Comparison of ENCODE assay signal across 9 cellular contexts in the genomic region with DNA sequence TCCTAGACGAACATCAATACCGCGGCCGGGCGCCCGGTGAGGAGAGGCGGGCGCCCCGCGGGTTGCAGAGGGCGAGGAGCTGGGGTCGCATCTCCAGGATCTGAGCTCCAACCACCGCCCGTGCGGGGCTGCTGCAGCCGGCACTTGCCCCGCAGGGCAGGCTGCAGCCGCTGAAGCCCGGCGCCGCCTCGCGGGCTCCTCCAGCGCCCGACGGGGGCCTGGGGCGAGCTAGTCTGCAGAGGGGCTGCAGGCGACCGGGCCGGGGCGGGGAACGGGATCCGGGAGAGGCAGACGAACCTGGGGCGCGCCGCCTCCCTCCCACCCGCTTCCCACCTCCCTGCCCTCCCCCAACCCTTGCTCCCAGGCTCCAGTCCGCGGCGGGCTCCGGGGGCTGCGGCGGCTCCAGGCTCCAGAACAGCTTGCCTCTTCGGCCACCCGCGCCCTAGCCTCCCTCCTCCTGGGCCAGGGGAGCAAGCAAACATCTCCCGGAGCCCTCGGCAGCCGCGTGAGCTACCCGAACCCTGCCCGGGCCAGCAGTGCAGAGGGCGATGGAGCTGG. TPM values are rescaled to one million over a fixed set of nuclear protein-coding genes. Genes with fewer than 3 reads are reported as not detected.
DNase-seq lines count a peak whose midpoint lies in the region; TF ChIP-seq lines count a peak whose summit lies in the region.
"Had no signal": no experiment of that assay in that cellular context is flagged by ENCODE, and none has a peak within 500 bp of the region (broad histone marks: within the 10 kb centered on the region; RNA-seq: fewer than 3 reads in every experiment).

No MANE protein-coding gene starts in this region.

- peaks cover 20% of the 10 kb centered on the region for H3K4me1 ChIP-seq in smooth muscle cell (ENCODE audit: low read depth)

- H2AFZ ChIP-seq in smooth muscle cell (ENCODE audit: low read depth) = peak overlapping the region; percentile 85

- peaks cover 16% of the 10 kb centered on the region for H3K27me3 ChIP-seq in smooth muscle cell (ENCODE audit: low read depth)

- H3K4me3 ChIP-seq in iPS-11a (ENCODE audit: low read depth, low read length) = peak overlapping the region; percentile 61
- peak overlapping the region; percentile 78 for H3K4me3 ChIP-seq in smooth muscle cell

- H3K9ac ChIP-seq in smooth muscle cell (ENCODE audit: low read depth) = peak overlapping the region; percentile 78

- H3K4me2 ChIP-seq in smooth muscle cell = peak overlapping the region; percentile 98

- peak overlapping the region; percentile 86 for H3K27ac ChIP-seq in smooth muscle cell (ENCODE audit: low read depth)
- H3K27ac ChIP-seq: 22Rv1 had no signal

- H3K36me3 ChIP-seq in smooth muscle cell (ENCODE audit: low read depth) = no peaks in the 10 kb centered on the region

- TF ChIP-seq CTCF in smooth muscle cell (IDR thresholded peaks at IDR 0.05; ENCODE audit: borderline replicate concordance, insufficient read depth, poor library complexity, severe bottlenecking) = no peak

- 2% methylated on average over 31 of the region's 54 CpGs for WGBS in smooth muscle cell (ENCODE audit: low lambda C conversion rate)

- H4K20me1 ChIP-seq in smooth muscle cell (ENCODE audit: low read depth) = peaks cover 22% of the 10 kb centered on the region

- peaks cover 41% of the 10 kb centered on the region for H3K79me2 ChIP-seq in smooth muscle cell (ENCODE audit: low read depth)

- H3F3A ChIP-seq in smooth muscle cell (ENCODE audit: low read depth) = peaks cover 10% of the 10 kb centered on the region

- DNase-seq in DMS 273 (lab: John Stamatoyannopoulos, UW; ENCODE audit: unreplicated experiment) = peak; percentile 70
- DNase-seq in DMS 273 treated with DMSO at 0.1 percent for 48 hours (lab: John Stamatoyannopoulos, UW) = no peak
- peak in 34 of 58 donors; percentile 12 to 77 (median 47) for DNase-seq in anterior cingulate cortex (lab: John Stamatoyannopoulos, UW)
- no peak for DNase-seq in smooth muscle cell (lab: John Stamatoyannopoulos, UW; ENCODE audit: unreplicated experiment)
- no peak for DNase-seq in HUDEP-2 (lab: John Stamatoyannopoulos, UW; ENCODE audit: unreplicated experiment in 76 of 76)
- no peak for DNase-seq in NCI-H2107 treated with DMSO at 0.1 percent for 48 hours (lab: John Stamatoyannopoulos, UW; ENCODE audit: unreplicated experiment)
- DNase-seq in activated naive CD4-positive, alpha-beta T cell treated with anti-CD3 and anti-CD28 coated beads, Interleukin-2, amount 50 U/mL, for 16 hours = no peak

- no peaks in the 10 kb centered on the region for H3K9me3 ChIP-seq in smooth muscle cell (replicated peaks; ENCODE audit: low read depth)

RNA-seq across cellular contexts. Expression of a gene that starts 0.9 kb away (rescaled TPM):
- total RNA-seq in smooth muscle cell = 30.6 and 38.2 TPM in 2 replicates
- 31.6 and 31.7 TPM in 2 replicates for polyA plus RNA-seq in smooth muscle cell

Comparison
In these comparisons a context has a peak if more than half of its experiments do, and no peak if none do; other contexts are left out.
1. DNase-seq: peak in DMS 273 (single experiment) and anterior cingulate cortex (34 of 58); none in DMS 273 treated with DMSO at 0.1 percent for 48 hours (single experiment), smooth muscle cell (single experiment), HUDEP-2 (0 of 76), NCI-H2107 treated with DMSO at 0.1 percent for 48 hours (single experiment) and activated naive CD4-positive, alpha-beta T cell treated with anti-CD3 and anti-CD28 coated beads, Interleukin-2, amount 50 U/mL, for 16 hours (single experiment).